In the genomic region with DNA sequence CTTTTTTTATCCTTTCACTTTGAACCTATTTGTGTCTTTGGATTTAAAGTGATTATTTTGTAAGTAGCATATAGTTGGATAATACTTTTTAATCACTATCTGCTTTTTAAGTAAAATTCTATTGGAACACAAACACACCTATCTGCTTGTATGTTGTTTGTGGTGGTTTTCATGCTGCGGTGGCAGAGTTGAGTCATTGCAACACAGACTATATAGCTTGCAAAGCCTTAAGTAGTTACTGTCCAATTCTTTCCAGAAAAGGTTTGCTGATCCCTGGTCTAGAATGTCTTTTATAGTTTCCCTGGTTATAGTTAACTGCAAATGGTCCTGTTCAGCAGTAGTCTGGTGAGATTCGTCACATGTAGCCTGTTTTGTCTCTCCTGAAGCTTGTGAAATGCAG, we compare ENCODE assay signal across 1 cellular context.
TF ChIP-seq lines count a peak whose summit lies in the region.

No MANE protein-coding gene starts in this region.

TF ChIP-seq in IMR-90, 13 proteins besides CTCF, POLR2A, EP300 and RAD21:
- TF ChIP-seq CEBPB (IDR thresholded peaks at IDR 0.05; ENCODE audit: low read depth, low read length): peak; percentile 53
- no peak for TF ChIP-seq MXI1 (IDR thresholded peaks at IDR 0.05; ENCODE audit: borderline replicate concordance, low read depth, low read length)
- no peak for TF ChIP-seq NFE2L2 (IDR thresholded peaks at IDR 0.05; ENCODE audit: low read depth, low read length)
- TF ChIP-seq, protein P1, sequence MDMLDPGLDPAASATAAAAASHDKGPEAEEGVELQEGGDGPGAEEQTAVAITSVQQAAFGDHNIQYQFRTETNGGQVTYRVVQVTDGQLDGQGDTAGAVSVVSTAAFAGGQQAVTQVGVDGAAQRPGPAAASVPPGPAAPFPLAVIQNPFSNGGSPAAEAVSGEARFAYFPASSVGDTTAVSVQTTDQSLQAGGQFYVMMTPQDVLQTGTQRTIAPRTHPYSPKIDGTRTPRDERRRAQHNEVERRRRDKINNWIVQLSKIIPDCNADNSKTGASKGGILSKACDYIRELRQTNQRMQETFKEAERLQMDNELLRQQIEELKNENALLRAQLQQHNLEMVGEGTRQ (IDR thresholded peaks at IDR 0.05; ENCODE audit: low read depth, low read length): no peak
